ENCODE assay signal across 1 cellular context in genomic region chr2:165268751-165269150, GRCh38.
TF ChIP-seq lines count a peak whose summit lies in the region.

No MANE protein-coding gene starts in this region.

TF ChIP-seq in GM23338, 12 proteins besides CTCF, POLR2A, EP300 and RAD21 (continued from another document):
- TF ChIP-seq, protein P1, sequence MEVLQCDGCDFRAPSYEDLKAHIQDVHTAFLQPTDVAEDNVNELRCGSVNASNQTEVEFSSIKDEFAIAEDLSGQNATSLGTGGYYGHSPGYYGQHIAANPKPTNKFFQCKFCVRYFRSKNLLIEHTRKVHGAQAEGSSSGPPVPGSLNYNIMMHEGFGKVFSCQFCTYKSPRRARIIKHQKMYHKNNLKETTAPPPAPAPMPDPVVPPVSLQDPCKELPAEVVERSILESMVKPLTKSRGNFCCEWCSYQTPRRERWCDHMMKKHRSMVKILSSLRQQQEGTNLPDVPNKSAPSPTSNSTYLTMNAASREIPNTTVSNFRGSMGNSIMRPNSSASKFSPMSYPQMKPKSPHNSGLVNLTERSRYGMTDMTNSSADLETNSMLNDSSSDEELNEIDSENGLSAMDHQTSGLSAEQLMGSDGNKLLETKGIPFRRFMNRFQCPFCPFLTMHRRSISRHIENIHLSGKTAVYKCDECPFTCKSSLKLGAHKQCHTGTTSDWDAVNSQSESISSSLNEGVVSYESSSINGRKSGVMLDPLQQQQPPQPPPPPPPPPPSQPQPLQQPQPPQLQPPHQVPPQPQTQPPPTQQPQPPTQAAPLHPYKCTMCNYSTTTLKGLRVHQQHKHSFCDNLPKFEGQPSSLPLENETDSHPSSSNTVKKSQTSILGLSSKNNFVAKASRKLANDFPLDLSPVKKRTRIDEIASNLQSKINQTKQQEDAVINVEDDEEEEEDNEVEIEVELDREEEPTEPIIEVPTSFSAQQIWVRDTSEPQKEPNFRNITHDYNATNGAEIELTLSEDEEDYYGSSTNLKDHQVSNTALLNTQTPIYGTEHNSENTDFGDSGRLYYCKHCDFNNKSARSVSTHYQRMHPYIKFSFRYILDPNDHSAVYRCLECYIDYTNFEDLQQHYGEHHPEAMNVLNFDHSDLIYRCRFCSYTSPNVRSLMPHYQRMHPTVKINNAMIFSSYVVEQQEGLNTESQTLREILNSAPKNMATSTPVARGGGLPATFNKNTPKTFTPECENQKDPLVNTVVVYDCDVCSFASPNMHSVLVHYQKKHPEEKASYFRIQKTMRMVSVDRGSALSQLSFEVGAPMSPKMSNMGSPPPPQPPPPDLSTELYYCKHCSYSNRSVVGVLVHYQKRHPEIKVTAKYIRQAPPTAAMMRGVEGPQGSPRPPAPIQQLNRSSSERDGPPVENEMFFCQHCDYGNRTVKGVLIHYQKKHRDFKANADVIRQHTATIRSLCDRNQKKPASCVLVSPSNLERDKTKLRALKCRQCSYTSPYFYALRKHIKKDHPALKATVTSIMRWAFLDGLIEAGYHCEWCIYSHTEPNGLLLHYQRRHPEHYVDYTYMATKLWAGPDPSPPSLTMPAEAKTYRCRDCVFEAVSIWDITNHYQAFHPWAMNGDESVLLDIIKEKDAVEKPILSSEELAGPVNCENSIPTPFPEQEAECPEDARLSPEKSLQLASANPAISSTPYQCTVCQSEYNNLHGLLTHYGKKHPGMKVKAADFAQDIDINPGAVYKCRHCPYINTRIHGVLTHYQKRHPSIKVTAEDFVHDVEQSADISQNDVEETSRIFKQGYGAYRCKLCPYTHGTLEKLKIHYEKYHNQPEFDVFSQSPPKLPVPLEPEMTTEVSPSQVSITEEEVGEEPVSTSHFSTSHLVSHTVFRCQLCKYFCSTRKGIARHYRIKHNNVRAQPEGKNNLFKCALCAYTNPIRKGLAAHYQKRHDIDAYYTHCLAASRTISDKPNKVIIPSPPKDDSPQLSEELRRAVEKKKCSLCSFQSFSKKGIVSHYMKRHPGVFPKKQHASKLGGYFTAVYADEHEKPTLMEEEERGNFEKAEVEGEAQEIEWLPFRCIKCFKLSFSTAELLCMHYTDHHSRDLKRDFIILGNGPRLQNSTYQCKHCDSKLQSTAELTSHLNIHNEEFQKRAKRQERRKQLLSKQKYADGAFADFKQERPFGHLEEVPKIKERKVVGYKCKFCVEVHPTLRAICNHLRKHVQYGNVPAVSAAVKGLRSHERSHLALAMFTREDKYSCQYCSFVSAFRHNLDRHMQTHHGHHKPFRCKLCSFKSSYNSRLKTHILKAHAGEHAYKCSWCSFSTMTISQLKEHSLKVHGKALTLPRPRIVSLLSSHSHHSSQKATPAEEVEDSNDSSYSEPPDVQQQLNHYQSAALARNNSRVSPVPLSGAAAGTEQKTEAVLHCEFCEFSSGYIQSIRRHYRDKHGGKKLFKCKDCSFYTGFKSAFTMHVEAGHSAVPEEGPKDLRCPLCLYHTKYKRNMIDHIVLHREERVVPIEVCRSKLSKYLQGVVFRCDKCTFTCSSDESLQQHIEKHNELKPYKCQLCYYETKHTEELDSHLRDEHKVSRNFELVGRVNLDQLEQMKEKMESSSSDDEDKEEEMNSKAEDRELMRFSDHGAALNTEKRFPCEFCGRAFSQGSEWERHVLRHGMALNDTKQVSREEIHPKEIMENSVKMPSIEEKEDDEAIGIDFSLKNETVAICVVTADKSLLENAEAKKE (CRISPR knock-in tag; IDR thresholded peaks at IDR 0.05): no peak
- no peak for TF ChIP-seq EZH2 (IDR thresholded peaks at IDR 0.05; ENCODE audit: low read depth, unreplicated experiment)
- TF ChIP-seq ETS1 (IDR thresholded peaks at IDR 0.05): no peak
- TF ChIP-seq JUNB (IDR thresholded peaks at IDR 0.05; ENCODE audit: unreplicated experiment): no peak
- no peak for TF ChIP-seq POLR2AphosphoS5 (IDR thresholded peaks at IDR 0.05; ENCODE audit: low read depth)
